Comparison of ENCODE assay signal across 9 cellular contexts in genomic region chr5:87936667-87937066, GRCh38.
"Had no signal": no experiment of that assay in that cellular context is flagged by ENCODE, and none has a peak within 500 bp of the region (broad histone marks: within the 10 kb centered on the region; RNA-seq: fewer than 3 reads in every experiment).

No MANE protein-coding gene starts in this region.

- H3K9me3 ChIP-seq: HAP-1 had no signal

- H2AFZ ChIP-seq: GM23248 had no signal

- H3K4me3 ChIP-seq: GM23248, HAP-1 had no signal

- DNase-seq: GM23248, GOT3, H7, IMR-90, KBM-7 had no signal

- H3K36me3 ChIP-seq: HAP-1 had no signal

- H3K4me1 ChIP-seq: HAP-1 had no signal

- H3K27ac ChIP-seq: GM23248, KMS-11 had no signal

- H3K9ac ChIP-seq: GM23248, KMS-11 had no signal

- ATAC-seq: HCT116 had no signal

- FAIRE-seq: HTR-8/SVneo had no signal

- H3K4me2 ChIP-seq: KMS-11 had no signal
